Comparison of ENCODE assay signal across 1 cellular context in the genomic region with DNA sequence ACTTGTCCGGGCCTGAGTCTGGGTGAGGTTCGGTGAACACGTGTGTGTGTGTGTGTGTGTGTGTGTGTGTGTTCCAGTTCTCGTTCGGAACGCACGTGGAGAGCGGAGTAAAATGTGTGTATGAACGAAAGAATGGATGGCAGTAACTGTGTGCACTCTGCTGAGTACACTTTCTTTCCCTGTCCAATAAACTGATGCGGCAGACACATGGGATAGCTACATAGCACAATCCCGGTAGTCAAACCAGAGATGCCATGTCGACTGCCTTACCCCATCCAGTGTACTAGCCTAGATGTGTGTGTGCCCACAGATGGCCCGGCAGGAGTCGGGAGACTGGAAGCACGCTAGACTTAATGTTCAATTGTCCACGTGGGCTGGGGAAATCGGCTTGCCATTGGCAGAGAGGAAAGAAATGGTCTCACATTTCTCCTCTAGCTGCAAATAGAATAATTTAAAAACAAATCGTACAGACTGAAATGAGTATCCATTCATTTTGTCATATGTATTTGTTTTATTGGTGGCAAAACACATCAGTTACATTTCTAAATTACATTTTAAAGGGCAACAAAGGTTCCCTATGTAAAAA.
TF ChIP-seq lines count a peak whose summit lies in the region.

No MANE protein-coding gene starts in this region.

TF ChIP-seq in H1, 55 proteins besides CTCF, POLR2A, EP300 and RAD21 (continued from another document):
- no peak for TF ChIP-seq SIRT6 (IDR thresholded peaks at IDR 0.05; ENCODE audit: low read length)
- TF ChIP-seq SP4 (IDR thresholded peaks at IDR 0.05; ENCODE audit: low read length), result no peak
- TF ChIP-seq, protein P1, sequence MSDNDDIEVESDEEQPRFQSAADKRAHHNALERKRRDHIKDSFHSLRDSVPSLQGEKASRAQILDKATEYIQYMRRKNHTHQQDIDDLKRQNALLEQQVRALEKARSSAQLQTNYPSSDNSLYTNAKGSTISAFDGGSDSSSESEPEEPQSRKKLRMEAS (IDR thresholded peaks at IDR 0.05), result peak; percentile 71; the same call in 1 of the 2 replicates
